8 cellular contexts compared by ENCODE assay signal in the genomic region with DNA sequence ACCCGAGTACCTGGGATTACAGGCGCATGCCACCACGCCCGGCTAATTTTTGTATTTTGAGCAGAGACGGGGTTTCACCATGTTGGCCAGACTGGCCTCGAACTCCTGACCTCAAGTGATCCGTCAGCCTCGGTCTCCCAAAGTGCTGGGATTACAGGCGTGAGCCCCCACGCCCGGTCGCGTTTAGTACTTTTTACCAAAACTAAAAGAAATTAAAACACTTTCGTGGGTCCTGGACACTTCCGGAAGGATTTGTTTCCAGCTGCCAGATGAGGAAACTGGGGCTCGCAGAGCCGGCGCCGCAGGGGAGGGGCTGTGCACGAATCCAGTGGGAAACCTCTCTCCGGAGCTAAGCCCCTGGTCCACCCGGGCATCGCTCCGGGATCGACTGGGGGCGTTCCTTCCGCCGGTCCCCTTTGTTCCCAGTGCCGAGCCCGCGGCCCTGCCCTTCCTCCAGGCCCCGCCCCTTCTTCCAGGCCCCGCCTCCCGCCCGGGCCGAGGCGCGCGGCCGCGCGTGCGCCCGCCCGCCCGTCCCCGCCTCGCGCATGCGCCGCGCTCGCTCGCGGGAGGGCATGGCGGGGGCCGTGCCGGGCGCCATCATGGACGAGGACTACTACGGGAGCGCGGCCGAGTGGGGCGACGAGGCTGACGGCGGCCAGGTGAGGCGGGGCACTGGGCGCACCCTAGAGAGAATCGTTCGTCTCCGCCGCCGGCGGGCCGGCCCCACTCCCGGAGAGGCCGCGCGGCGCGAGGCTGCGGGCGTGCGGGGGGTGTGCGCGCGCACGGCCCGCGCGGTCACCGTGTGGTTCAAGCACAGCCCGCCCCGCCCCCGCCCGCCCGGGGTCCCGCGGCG. TPM values are rescaled to one million over a fixed set of nuclear protein-coding genes. Genes with fewer than 3 reads are reported as not detected.
DNase-seq lines count a peak whose midpoint lies in the region; ATAC-seq and TF ChIP-seq lines count a peak whose summit lies in the region.

A gene with protein sequence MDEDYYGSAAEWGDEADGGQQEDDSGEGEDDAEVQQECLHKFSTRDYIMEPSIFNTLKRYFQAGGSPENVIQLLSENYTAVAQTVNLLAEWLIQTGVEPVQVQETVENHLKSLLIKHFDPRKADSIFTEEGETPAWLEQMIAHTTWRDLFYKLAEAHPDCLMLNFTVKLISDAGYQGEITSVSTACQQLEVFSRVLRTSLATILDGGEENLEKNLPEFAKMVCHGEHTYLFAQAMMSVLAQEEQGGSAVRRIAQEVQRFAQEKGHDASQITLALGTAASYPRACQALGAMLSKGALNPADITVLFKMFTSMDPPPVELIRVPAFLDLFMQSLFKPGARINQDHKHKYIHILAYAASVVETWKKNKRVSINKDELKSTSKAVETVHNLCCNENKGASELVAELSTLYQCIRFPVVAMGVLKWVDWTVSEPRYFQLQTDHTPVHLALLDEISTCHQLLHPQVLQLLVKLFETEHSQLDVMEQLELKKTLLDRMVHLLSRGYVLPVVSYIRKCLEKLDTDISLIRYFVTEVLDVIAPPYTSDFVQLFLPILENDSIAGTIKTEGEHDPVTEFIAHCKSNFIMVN (plus strand): TSS at position 546 of the 853 bp plus-strand sequence. CDS start 54 bp downstream, at position 600.

- H3K9ac ChIP-seq in parathyroid adenoma = no peak within 1 kb of the TSS

- H3K27ac ChIP-seq in cardiac muscle cell (peak within 1 kb of the TSS; percentile 87), parathyroid adenoma (peak within 1 kb of the TSS; percentile 55), tibial artery (peak within 1 kb of the TSS; percentile 85)

- H3K4me1 ChIP-seq in cardiac muscle cell (ENCODE audit: low read depth) = peaks cover 8% of the 10 kb centered on the region
- H3K4me1 ChIP-seq in parathyroid adenoma = peaks cover 5% of the 10 kb centered on the region
- peaks cover 0 to 38% (median 27%) of the 10 kb centered on the region in 4 donors for H3K4me1 ChIP-seq in tibial artery

- H3K4me3 ChIP-seq in GM08714 (ENCODE audit: low read length) (peak within 1 kb of the TSS; percentile 96), cardiac muscle cell (peak within 1 kb of the TSS; percentile 92), parathyroid adenoma (ENCODE audit: low read depth, low read length) (peak within 1 kb of the TSS; percentile 81), tibial artery (peak within 1 kb of the TSS; percentile 62 to 66)

- H3K9me3 ChIP-seq in cardiac muscle cell (ENCODE audit: low read depth) (no peaks in the 10 kb centered on the region), parathyroid adenoma (ENCODE audit: control insufficient read depth, low read length) (no peaks in the 10 kb centered on the region), tibial artery (peaks cover 0 to 3% (median 0%) of the 10 kb centered on the region in 3 donors)

- DNase-seq in NCI-H1092 (lab: John Stamatoyannopoulos, UW) = peak; percentile 79
- peak; percentile 61 to 86 for DNase-seq in SW 1271 (lab: John Stamatoyannopoulos, UW)
- DNase-seq in activated naive CD8-positive, alpha-beta T cell treated with anti-CD3 and anti-CD28 coated beads, Interleukin-2, amount 50 U/mL, for 16 hours (ENCODE audit: low read depth, low spot score) = peak; percentile 70
- DNase-seq in cardiac muscle cell (ENCODE audit: low read depth in 1 of 2, low spot score in 1 of 2) = peak; percentile 89 to 93
- DNase-seq in tibial artery = peak; percentile 78 to 91

- peak within 1 kb of the TSS; percentile 99 for H3K4me2 ChIP-seq in parathyroid adenoma (ENCODE audit: low read length)

- H2AFZ ChIP-seq in parathyroid adenoma = peak within 1 kb of the TSS; percentile 95

- TF ChIP-seq CTCF in cardiac muscle cell (IDR thresholded peaks at IDR 0.05; ENCODE audit: low read depth, low read length) (no peak), parathyroid adenoma (IDR thresholded peaks at IDR 0.05) (no peak), tibial artery (IDR thresholded peaks at IDR 0.05) (no peak)

- intact Hi-C loops in tibial artery (cut with DNase I; ENCODE audit: low total_unique reads) = loop anchor here (5.0 kb wide), 2 partner anchors 51 to 94 kb away; a partner anchor contains a TSS

- H3K27me3 ChIP-seq in cardiac muscle cell (no peaks in the 10 kb centered on the region), parathyroid adenoma (ENCODE audit: control insufficient read depth, insufficient read depth, low read length) (no peaks in the 10 kb centered on the region), tibial artery (no peaks in the 10 kb centered on the region)

- H3K36me3 ChIP-seq in cardiac muscle cell = peaks cover 1% of the 10 kb centered on the region
- H3K36me3 ChIP-seq in parathyroid adenoma (ENCODE audit: control insufficient read depth, insufficient read depth, low read length) = no peaks in the 10 kb centered on the region
- H3K36me3 ChIP-seq in tibial artery = peaks cover 0 to under 1% (median under 1%) of the 10 kb centered on the region in 3 donors

- peaks cover 7% of the 10 kb centered on the region for H3K79me2 ChIP-seq in parathyroid adenoma

- ATAC-seq in HG02571 (IDR thresholded peaks at IDR 0.05; ENCODE audit: unreplicated experiment) = peak; percentile 66

RNA-seq across cellular contexts. Expression of the gene that starts here (rescaled TPM):
- 69.4 and 77.3 TPM in 2 replicates for total RNA-seq in cardiac muscle cell
- 109 and 114 TPM in 2 replicates for polyA plus RNA-seq in cardiac muscle cell

Comparison
In these comparisons a context has a peak if more than half of its experiments do, and no peak if none do; other contexts are left out.
1. Peak in every context shown above with its lines: DNase-seq, ATAC-seq, H3K4me3 ChIP-seq and H3K27ac ChIP-seq.